7 cellular contexts compared by ENCODE assay signal in the genomic region with DNA sequence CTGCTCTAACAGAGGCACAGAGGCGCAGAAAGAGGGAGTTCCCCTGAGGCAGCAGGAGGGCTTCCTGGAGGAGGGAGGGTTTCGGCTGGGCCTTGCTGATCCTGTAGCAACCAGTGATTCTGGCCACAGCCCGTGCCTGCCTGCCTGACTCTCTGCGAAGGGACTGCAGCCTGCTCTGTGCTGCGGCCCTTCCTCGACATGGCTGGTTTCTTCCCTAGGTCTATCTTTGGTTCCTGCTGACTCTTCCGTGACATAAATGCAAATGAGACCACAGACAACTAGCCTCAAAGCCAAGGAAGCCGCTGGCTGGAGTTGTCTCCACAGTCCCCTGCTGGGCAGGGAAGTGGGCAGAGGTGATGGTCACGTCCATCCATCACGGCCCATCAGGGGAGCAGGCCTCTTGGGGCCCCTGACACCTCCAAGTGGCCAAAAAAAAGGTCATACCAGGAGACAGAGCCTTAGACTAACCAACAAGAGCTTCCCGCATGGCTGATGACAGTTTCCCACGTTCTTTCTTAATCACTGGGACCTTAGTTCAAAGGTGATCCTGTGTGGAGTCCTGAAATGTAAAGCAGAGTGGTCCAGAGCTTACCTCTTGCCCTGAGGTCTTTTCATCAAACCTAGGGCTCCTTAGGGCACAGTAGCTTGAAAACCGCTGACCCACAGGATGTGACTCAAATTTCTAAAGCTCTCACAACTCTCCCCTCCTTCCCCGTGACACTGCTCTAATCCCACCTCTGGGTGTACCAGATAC. TPM values are rescaled to one million over a fixed set of nuclear protein-coding genes. Genes with fewer than 3 reads are reported as not detected.
DNase-seq lines count a peak whose midpoint lies in the region; ATAC-seq, FAIRE-seq and TF ChIP-seq lines count a peak whose summit lies in the region.

No MANE protein-coding gene starts in this region.

- no CpG with 5 or more reads among the region's 14 CpGs for WGBS in neuronal stem cell (ENCODE audit: extremely low coverage in 2 of 2, insufficient read length in 2 of 2, insufficient replicate concordance in 1 of 2), 2 donors

- H3K4me2 ChIP-seq in neuronal stem cell (ENCODE audit: insufficient read depth, low read length, poor library complexity, severe bottlenecking): no peak overlapping the region

- TF ChIP-seq CTCF in chondrocyte (IDR thresholded peaks at IDR 0.05): no peak
- no peak for TF ChIP-seq CTCF in D721Med (IDR thresholded peaks at IDR 0.05; ENCODE audit: insufficient read depth, missing control alignments)

- H2BK5ac ChIP-seq in neuronal stem cell (ENCODE audit: low read length): peak overlapping the region; percentile 4

- no peak overlapping the region for H3K4ac ChIP-seq in neuronal stem cell (ENCODE audit: low read length)

- no peak overlapping the region for H2BK12ac ChIP-seq in neuronal stem cell (ENCODE audit: low read length)

- no peaks in the 10 kb centered on the region for H3K27me3 ChIP-seq in neuronal stem cell (ENCODE audit: control insufficient read depth in 3 of 3, insufficient read depth in 3 of 3, low read depth in 1 of 3, low read length in 3 of 3)

- H3K27me3 Mint-ChIP-seq in chondrocyte (ENCODE audit: low read depth): no peaks in the 10 kb centered on the region

- no peak overlapping the region for H4K8ac ChIP-seq in neuronal stem cell (ENCODE audit: low read depth, low read length)

- no peaks in the 10 kb centered on the region for H3K36me3 ChIP-seq in neuronal stem cell (replicated peaks in 1 of 2; ENCODE audit: control insufficient read depth in 2 of 2, insufficient read depth in 2 of 2, low read length in 2 of 2)

- H3K79me1 ChIP-seq in neuronal stem cell (ENCODE audit: low read depth, low read length): no peaks in the 10 kb centered on the region

- no peak overlapping the region for H4K91ac ChIP-seq in neuronal stem cell (ENCODE audit: low read depth, low read length, poor library complexity)

- no peak overlapping the region for H3K4me3 ChIP-seq in neuronal stem cell (ENCODE audit: low read length in 2 of 2)

- H2AK5ac ChIP-seq in neuronal stem cell (ENCODE audit: low read depth, low read length): peak overlapping the region; percentile 7

- H3K9me3 Mint-ChIP-seq in chondrocyte (ENCODE audit: low read depth): no peaks in the 10 kb centered on the region

- ATAC-seq in GM18870 (IDR thresholded peaks at IDR 0.05; ENCODE audit: unreplicated experiment): peak; percentile 90
- peak; percentile 90 for ATAC-seq in HG02642 (IDR thresholded peaks at IDR 0.05; ENCODE audit: poor library complexity, unreplicated experiment)

- H3K4me1 Mint-ChIP-seq in chondrocyte (ENCODE audit: low read depth): peaks cover 66% of the 10 kb centered on the region

- no peak overlapping the region for H3K4me3 Mint-ChIP-seq in chondrocyte (ENCODE audit: unreplicated experiment)

- H2BK120ac ChIP-seq in neuronal stem cell (ENCODE audit: low read depth, low read length): no peak overlapping the region

- no peak for FAIRE-seq in D721Med (lab: Jason Lieb, UNC)

- H2AFZ ChIP-seq in neuronal stem cell (ENCODE audit: low read length): no peak overlapping the region

- no peak overlapping the region for H3K23ac ChIP-seq in neuronal stem cell (ENCODE audit: low read depth, low read length, poor library complexity)

- H3K36me3 Mint-ChIP-seq in chondrocyte (ENCODE audit: low read depth): no peaks in the 10 kb centered on the region

- H3K27ac Mint-ChIP-seq in chondrocyte (ENCODE audit: unreplicated experiment): peak overlapping the region; percentile 87

- no peak overlapping the region for H3K27ac ChIP-seq in neuronal stem cell (replicated peaks; ENCODE audit: low read length)

- peaks cover 33 to 62% of the 10 kb centered on the region in 2 donors for H3K4me1 ChIP-seq in neuronal stem cell (ENCODE audit: control insufficient read depth in 2 of 2, insufficient read depth in 1 of 2, low read depth in 1 of 2, low read length in 2 of 2)

- peak overlapping the region; percentile 50 for H2BK15ac ChIP-seq in neuronal stem cell (ENCODE audit: low read length)

- H3K14ac ChIP-seq in neuronal stem cell (ENCODE audit: low read length): peak overlapping the region; percentile 21

- H3K9me3 ChIP-seq in neuronal stem cell (replicated peaks in 1 of 2; ENCODE audit: control insufficient read depth in 2 of 2, insufficient read depth in 1 of 2, low read depth in 1 of 2, low read length in 2 of 2): no peaks in the 10 kb centered on the region

- peak overlapping the region; percentile 55 for H3K18ac ChIP-seq in neuronal stem cell (ENCODE audit: low read length)

- peak; percentile 55 for DNase-seq in NOMO-1 treated with DMSO at 0.1 percent for 48 hours (lab: John Stamatoyannopoulos, UW; ENCODE audit: unreplicated experiment)
- DNase-seq in chondrocyte (ENCODE audit: low spot score): peak; percentile 65
- no peak for DNase-seq in neuronal stem cell (ENCODE audit: low spot score)
- DNase-seq in DMS53 treated with DMSO at 0.1 percent for 48 hours (lab: John Stamatoyannopoulos, UW; ENCODE audit: unreplicated experiment): no peak
- no peak for DNase-seq in D721Med (ENCODE audit: insufficient read length, low spot score)

- no peak overlapping the region for H3K9ac ChIP-seq in neuronal stem cell (ENCODE audit: low read depth, low read length, poor library complexity)

RNA-seq across cellular contexts. Expression of a gene that starts 55.3 kb away (rescaled TPM):
- 24.6 to 33.8 TPM (median 33.2 TPM) in 3 replicates for total RNA-seq in chondrocyte
- 13.1 TPM for polyA plus RNA-seq in neuronal stem cell (2013, experiment 1 of 2)
- polyA plus RNA-seq in neuronal stem cell (2013, experiment 2 of 2): 12.9 TPM

Comparison
In these comparisons a context has a peak if more than half of its experiments do, and no peak if none do; other contexts are left out.
1. DNase-seq: peak in NOMO-1 treated with DMSO at 0.1 percent for 48 hours (single experiment) and chondrocyte (single experiment); none in neuronal stem cell (single experiment), DMS53 treated with DMSO at 0.1 percent for 48 hours (single experiment) and D721Med (single experiment).